Comparison of ENCODE assay signal across 22 cellular contexts in genomic region chr12:51139292-51139844, GRCh38. TPM values are rescaled to one million over a fixed set of nuclear protein-coding genes. Genes with fewer than 3 reads are reported as not detected.
A peak's percentile ranks its signal among the peaks of the same experiment; 100 is the strongest.
DNase-seq lines count a peak whose midpoint lies in the region; ATAC-seq, FAIRE-seq and TF ChIP-seq lines count a peak whose summit lies in the region.
"Had no signal": no experiment of that assay in that cellular context is flagged by ENCODE, and none has a peak within 500 bp of the region (broad histone marks: within the 10 kb centered on the region; RNA-seq: fewer than 3 reads in every experiment).

No MANE protein-coding gene starts in this region.

- H3K4me3 ChIP-seq in A549 (no peak overlapping the region), GM23338 (no peak overlapping the region), left lung (no peak overlapping the region)

- DNase-seq in A549 (ENCODE audit: low read depth in 1 of 2, low spot score in 1 of 2) (no peak), GM23338 (ENCODE audit: low spot score) (no peak), WTC11 (ENCODE audit: low spot score) (no peak), left lung (no peak), activated T-cell treated with anti-CD3 and anti-CD28 coated beads for 4 hours (no peak), NCI-H345 treated with DMSO at 0.1 percent for 48 hours (lab: John Stamatoyannopoulos, UW; ENCODE audit: unreplicated experiment) (no peak)
- no peak for DNase-seq in effector memory CD8-positive, alpha-beta T cell
- DNase-seq: ACHN; BE2C; C1 segment of cervical spinal cord; Caco-2; CD4-positive, CD25-positive, alpha-beta regulatory T cell; GOT3; H7 had no signal

- no peak overlapping the region for H3K4me2 ChIP-seq in A549
- H3K4me2 ChIP-seq in GM23338: no peak overlapping the region

- TF ChIP-seq EP300 in A549 (IDR thresholded peaks at IDR 0.05): no peak

- H3K9me3 ChIP-seq in A549 (no peaks in the 10 kb centered on the region), left lung (no peaks in the 10 kb centered on the region)
- H3K9me3 ChIP-seq: BE2C, Caco-2 had no signal

- no peak for TF ChIP-seq RAD21 in A549 (conservative IDR thresholded peaks at IDR 0.05 in 1 of 2, IDR thresholded peaks at IDR 0.05 in 1 of 2)

- intact Hi-C loops in left lung (cut with DNase I): no loop called here

- H3K36me3 ChIP-seq in GM23338 (ENCODE audit: insufficient read depth): no peaks in the 10 kb centered on the region
- H3K36me3 ChIP-seq in left lung: peaks cover 0 to 28% of the 10 kb centered on the region in 2 donors

- H3K27ac Mint-ChIP-seq in GM23338: no peak overlapping the region
- peak overlapping the region; percentile 86; the same call in 1 of the 2 replicates for H3K27ac Mint-ChIP-seq in WTC11
- H3K27ac Mint-ChIP-seq in effector memory CD8-positive, alpha-beta T cell: peak overlapping the region; percentile 11 to 64

- 96% methylated on average over 3 of the region's 3 CpGs for WGBS in A549 (ENCODE audit: missing lambda C conversion rate)

- CTCF ChIA-PET in A549 (lab: Yijun Ruan, JAX) (no interaction called here), WTC11 (lab: Charles Lee) (no interaction called here)

- H3K27me3 ChIP-seq in GM23338 (ENCODE audit: insufficient read depth) (no peaks in the 10 kb centered on the region), left lung (no peaks in the 10 kb centered on the region)
- H3K27me3 ChIP-seq: BE2C had no signal

- H3K4me3 Mint-ChIP-seq in GM23338 (no peak overlapping the region), WTC11 (no peak overlapping the region)
- H3K4me3 Mint-ChIP-seq in effector memory CD8-positive, alpha-beta T cell: no peak overlapping the region
- H3K4me3 Mint-ChIP-seq: IgD-negative memory B cell had no signal

- H3K27ac ChIP-seq in A549: no peak overlapping the region
- H3K27ac ChIP-seq in GM23338 (ENCODE audit: low read depth): 0 out of 2 replicates have a peak overlapping the region, but pooled peaks have one; percentile 26
- no peak overlapping the region for H3K27ac ChIP-seq in left lung

- no peaks in the 10 kb centered on the region for H3K4me1 Mint-ChIP-seq in GM23338
- no peaks in the 10 kb centered on the region for H3K4me1 Mint-ChIP-seq in WTC11
- peaks cover 3 to 25% of the 10 kb centered on the region in 2 donors for H3K4me1 Mint-ChIP-seq in effector memory CD8-positive, alpha-beta T cell (ENCODE audit: low read depth in 2 of 2)

- H4K20me1 ChIP-seq in GM23338 (replicated peaks; ENCODE audit: insufficient read depth): peaks cover 13% of the 10 kb centered on the region; the same call in 1 of the 2 replicates

- H2AFZ ChIP-seq in GM23338: no peak overlapping the region

- no peaks in the 10 kb centered on the region for H3K4me1 ChIP-seq in A549
- no peaks in the 10 kb centered on the region for H3K4me1 ChIP-seq in GM23338 (ENCODE audit: insufficient read depth)
- H3K4me1 ChIP-seq in left lung: no peaks in the 10 kb centered on the region
- H3K4me1 ChIP-seq: BE2C, Caco-2 had no signal

- TF ChIP-seq POLR2A in A549 (IDR thresholded peaks at IDR 0.05; ENCODE audit: low read length): no peak

- POLR2A ChIA-PET in A549 (lab: Yijun Ruan, JAX): no interaction called here
- POLR2A ChIA-PET in WTC11 (lab: Charles Lee): no interaction called here

- H3F3A ChIP-seq in GM23338 (replicated peaks; ENCODE audit: low read depth): no peaks in the 10 kb centered on the region

- no peaks in the 10 kb centered on the region for H3K9me2 ChIP-seq in GM23338 (ENCODE audit: insufficient read depth)

- ATAC-seq in A549 (no peak), GM23338 (no peak), WTC11 (no peak), left lung (no peak), GM18873 (IDR thresholded peaks at IDR 0.05; ENCODE audit: low FRiP score, unreplicated experiment) (no peak)
- no peak for ATAC-seq in effector memory CD8-positive, alpha-beta T cell (replicated peaks)
- ATAC-seq: HCT116 had no signal

- H3K79me2 ChIP-seq in GM23338 (replicated peaks; ENCODE audit: insufficient read depth): peaks cover 60% of the 10 kb centered on the region

- H3K36me3 Mint-ChIP-seq in GM23338 (ENCODE audit: low read depth): peaks cover 19% of the 10 kb centered on the region; the same call in 2 of the 3 replicates
- peaks cover 20% of the 10 kb centered on the region for H3K36me3 Mint-ChIP-seq in WTC11
- peaks cover 9% of the 10 kb centered on the region for H3K36me3 Mint-ChIP-seq in effector memory CD8-positive, alpha-beta T cell (ENCODE audit: insufficient read depth)

- H3K27me3 Mint-ChIP-seq in GM23338 (ENCODE audit: insufficient read depth, low read depth, poor library complexity) (no peaks in the 10 kb centered on the region), WTC11 (ENCODE audit: low read depth) (no peaks in the 10 kb centered on the region)
- H3K27me3 Mint-ChIP-seq in effector memory CD8-positive, alpha-beta T cell: no peaks in the 10 kb centered on the region
- H3K27me3 Mint-ChIP-seq: CD4-positive, CD25-positive, alpha-beta regulatory T cell; IgD-negative memory B cell had no signal

- TF ChIP-seq CTCF in A549 (IDR thresholded peaks at IDR 0.05): no peak
- TF ChIP-seq CTCF in GM23338 (conservative IDR thresholded peaks at IDR 0.05; ENCODE audit: low read depth in 2 of 2): no peak
- TF ChIP-seq CTCF in WTC11 (IDR thresholded peaks at IDR 0.05): no peak
- TF ChIP-seq CTCF in left lung (IDR thresholded peaks at IDR 0.05): no peak

- H3K9me3 Mint-ChIP-seq in GM23338: no peaks in the 10 kb centered on the region
- H3K9me3 Mint-ChIP-seq in WTC11: peaks cover 8% of the 10 kb centered on the region
- H3K9me3 Mint-ChIP-seq in effector memory CD8-positive, alpha-beta T cell: no peaks in the 10 kb centered on the region
- H3K9me3 Mint-ChIP-seq: CD4-positive, CD25-positive, alpha-beta regulatory T cell had no signal

- FAIRE-seq in A549 (lab: Jason Lieb, UNC): no peak
- FAIRE-seq: D721Med, G401.6, GM12892, GM18507, HTR-8/SVneo had no signal

TF ChIP-seq in A549, 52 proteins besides CTCF, POLR2A, EP300 and RAD21:
- TF ChIP-seq MAFK (IDR thresholded peaks at IDR 0.05; ENCODE audit: partially characterized antibody) (peak; percentile 71), RNF2 (IDR thresholded peaks at IDR 0.05; ENCODE audit: borderline replicate concordance, low read depth) (no peak)

TF ChIP-seq in GM23338, 12 proteins besides CTCF, POLR2A, EP300 and RAD21 (continues in another document):
- TF ChIP-seq ZNF114 (CRISPR knock-in tag; IDR thresholded peaks at IDR 0.05): no peak
- no peak for TF ChIP-seq NANOG (IDR thresholded peaks at IDR 0.05; ENCODE audit: borderline replicate concordance)
- no peak for TF ChIP-seq JUNB (IDR thresholded peaks at IDR 0.05; ENCODE audit: unreplicated experiment)
- TF ChIP-seq EZH2 (IDR thresholded peaks at IDR 0.05; ENCODE audit: low read depth, unreplicated experiment): no peak
- no peak for TF ChIP-seq ZNF331 (CRISPR knock-in tag; IDR thresholded peaks at IDR 0.05; ENCODE audit: low read depth)
- no peak for TF ChIP-seq POLR2AphosphoS5 (IDR thresholded peaks at IDR 0.05; ENCODE audit: low read depth)

TF ChIP-seq in WTC11, 78 proteins besides CTCF, POLR2A, EP300 and RAD21:
- TF ChIP-seq ZNF121 (CRISPR knock-in tag; IDR thresholded peaks at IDR 0.05) (peak; percentile 73), GABPB1 (CRISPR knock-in tag; IDR thresholded peaks at IDR 0.05) (no peak)

RNA-seq across cellular contexts. Expression of gene TFCP2, which starts 33.6 kb away (rescaled TPM):
- polyA plus RNA-seq in A549 (2011; rRNA removed) (36.9 and 39.8 TPM in 2 replicates), A549 (2017; fragmentation: RNase III; extraction: RNeasy Plus Mini Kit Qiagen cat#74134 plus additional on column Dnase treatment) (18.7 to 19.4 TPM (median 19.0 TPM) in 3 replicates), GM23338 (2016; fragmentation: Nextera tagmentation; extraction: Ambion mirVana) (14.3 and 15.2 TPM in 2 replicates)
- polyA plus RNA-seq in A549 (2012; cell fraction: cytosol; rRNA removed): 15.8 and 15.9 TPM in 2 replicates
- 8.3 and 13.1 TPM in 2 replicates for polyA plus RNA-seq in A549 (2012; cell fraction: nucleus; rRNA removed)
- 10.9 TPM in 2 replicates for polyA minus RNA-seq in A549 (2011; rRNA and poly(A)+ RNA removed)
- total RNA-seq in GM23338 (2014; rRNA removed; shearing (Covaris generic)): 30.5 and 30.9 TPM in 2 replicates
- total RNA-seq in WTC11 (2021) (35.4 to 37.8 TPM (median 37.4 TPM) in 3 replicates), left lung (10 to 100 TPM; 24.1 TPM)

RNA-seq across cellular contexts. Expression of gene CSRNP2, which starts 56.0 kb away (rescaled TPM):
- polyA plus RNA-seq in A549 (2011; rRNA removed) (20.3 and 21.6 TPM in 2 replicates), A549 (2017; fragmentation: RNase III; extraction: RNeasy Plus Mini Kit Qiagen cat#74134 plus additional on column Dnase treatment) (9.9 to 11.1 TPM (median 10.3 TPM) in 3 replicates), GM23338 (2016; fragmentation: Nextera tagmentation; extraction: Ambion mirVana) (6.9 and 7.3 TPM in 2 replicates)
- 8.4 and 10.1 TPM in 2 replicates for polyA plus RNA-seq in A549 (2012; cell fraction: cytosol; rRNA removed)
- polyA plus RNA-seq in A549 (2012; cell fraction: nucleus; rRNA removed): 9.2 and 13.5 TPM in 2 replicates
- 15.0 and 16.9 TPM in 2 replicates for polyA minus RNA-seq in A549 (2011; rRNA and poly(A)+ RNA removed)
- 28.8 and 30.9 TPM in 2 replicates for total RNA-seq in GM23338 (2014; rRNA removed; shearing (Covaris generic))
- total RNA-seq in WTC11 (2021) (33.7 to 36.1 TPM (median 34.2 TPM) in 3 replicates), left lung (10 to 100 TPM; 25.2 to 35.7 TPM)
